In the genomic region with DNA sequence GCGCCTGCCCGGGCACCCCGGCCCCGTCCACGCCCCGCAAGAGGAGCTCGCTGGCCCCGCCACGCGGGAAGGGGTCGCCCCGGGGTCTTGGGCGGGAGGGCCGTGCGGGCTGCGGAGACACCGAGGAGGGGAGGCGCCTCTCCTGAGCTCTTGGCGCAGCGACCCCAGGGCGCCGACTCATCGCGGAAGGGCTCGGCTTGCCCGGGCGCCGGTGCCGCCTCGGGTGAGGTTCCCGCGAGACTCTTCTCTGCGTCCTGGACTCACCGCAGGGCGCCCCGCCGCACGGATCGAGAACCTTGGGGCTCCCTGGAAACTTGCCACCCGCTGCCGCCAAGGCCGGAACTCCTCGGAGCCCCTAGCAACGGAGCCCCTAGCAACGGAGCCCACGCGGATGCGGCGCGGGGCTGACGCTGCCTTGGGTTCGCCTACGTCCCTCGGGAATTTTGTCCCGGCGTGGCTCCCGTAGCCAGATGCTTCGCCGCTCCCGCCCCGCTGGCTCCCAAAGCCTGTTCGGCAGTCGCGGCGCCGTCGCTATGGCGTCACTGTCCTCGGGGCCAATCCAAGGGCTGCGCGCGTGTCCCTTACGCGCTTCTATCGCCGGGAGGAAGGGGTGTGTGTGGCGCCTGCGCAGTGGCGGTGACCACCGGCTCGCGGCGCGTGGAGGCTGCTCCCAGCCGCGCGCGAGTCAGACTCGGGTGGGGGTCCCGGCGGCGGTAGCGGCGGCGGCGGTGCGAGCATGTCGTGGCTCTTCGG, we compare ENCODE assay signal across 8 cellular contexts. TPM values are rescaled to one million over a fixed set of nuclear protein-coding genes. Genes with fewer than 3 reads are reported as not detected.
DNase-seq lines count a peak whose midpoint lies in the region; ATAC-seq, FAIRE-seq and TF ChIP-seq lines count a peak whose summit lies in the region.

A gene (plus strand): TSS at position 630 of the 753 bp plus-strand sequence. CDS start 107 bp downstream, at position 737.

- peak within 1 kb of the TSS; percentile 81 to 96 (median 92) for H3K27ac Mint-ChIP-seq in naive thymus-derived CD4-positive, alpha-beta T cell
- peak within 1 kb of the TSS; percentile 85 for H3K27ac Mint-ChIP-seq in stimulated activated memory B cell treated with anti-CD40 and anti-IgM and Interleukin-4, amounts not matched to agents 10 μg/mL and 1 μg/mL and 100 μg/mL, for 72 hours

- peaks cover 6 to 21% (median 14%) of the 10 kb centered on the region in 7 donors for H3K4me1 Mint-ChIP-seq in naive thymus-derived CD4-positive, alpha-beta T cell
- peaks cover 15% of the 10 kb centered on the region for H3K4me1 Mint-ChIP-seq in stimulated activated memory B cell treated with anti-CD40 and anti-IgM and Interleukin-4, amounts not matched to agents 10 μg/mL and 1 μg/mL and 100 μg/mL, for 72 hours

- peak within 1 kb of the TSS; percentile 98 for H3K4me3 ChIP-seq in naive thymus-derived CD4-positive, alpha-beta T cell (ENCODE audit: low read length)

- peak within 1 kb of the TSS; percentile 90 for H3K27ac ChIP-seq in RWPE1
- H3K27ac ChIP-seq in naive thymus-derived CD4-positive, alpha-beta T cell (ENCODE audit: low read depth, low read length), result peak within 1 kb of the TSS; percentile 85

- intact Hi-C loops in naive thymus-derived CD4-positive, alpha-beta T cell (cut with micrococcal nuclease), result loop anchor here (1.0 to 5.0 kb wide), 10 partner anchors 40 to 204 kb away; a partner anchor contains a TSS

- POLR2A ChIA-PET in RWPE1 (lab: Yijun Ruan, JAX; ENCODE audit: low non-redundant PET), result no interaction called here
- POLR2A ChIA-PET in naive thymus-derived CD4-positive, alpha-beta T cell (lab: Charles Lee), result interaction anchor here (0.6 to 1.0 kb wide), 2 partner anchors 24 to 102 kb away, joined by 3 read pairs; no protein-coding TSS in a partner anchor

- H3K27me3 ChIP-seq in naive thymus-derived CD4-positive, alpha-beta T cell (ENCODE audit: control insufficient read depth in 2 of 2, insufficient read depth in 2 of 2, low read length in 2 of 2), result no peaks in the 10 kb centered on the region

- H3K9me3 ChIP-seq in naive thymus-derived CD4-positive, alpha-beta T cell (ENCODE audit: control insufficient read depth in 2 of 3, low read length in 3 of 3), result no peaks in the 10 kb centered on the region

- TF ChIP-seq POLR2A in H54 (IDR thresholded peaks at IDR 0.05; ENCODE audit: low read depth, low read length), result no peak; the same call in 1 of the 2 replicates

- H3K36me3 ChIP-seq in naive thymus-derived CD4-positive, alpha-beta T cell (ENCODE audit: control insufficient read depth in 2 of 3, insufficient read depth in 3 of 3, low read length in 3 of 3), result peaks cover 0 to 4% (median 0%) of the 10 kb centered on the region in 3 experiments

- peak; percentile 96 for ATAC-seq in naive thymus-derived CD4-positive, alpha-beta T cell
- ATAC-seq in stimulated activated memory B cell treated with anti-CD40 and anti-IgM and Interleukin-4, amounts not matched to agents 10 μg/mL and 1 μg/mL and 100 μg/mL, for 72 hours, result peak; percentile 96

- H3K27me3 Mint-ChIP-seq in naive thymus-derived CD4-positive, alpha-beta T cell, result no peaks in the 10 kb centered on the region
- H3K27me3 Mint-ChIP-seq in stimulated activated memory B cell treated with anti-CD40 and anti-IgM and Interleukin-4, amounts not matched to agents 10 μg/mL and 1 μg/mL and 100 μg/mL, for 72 hours, result no peaks in the 10 kb centered on the region

- H3K36me3 Mint-ChIP-seq in naive thymus-derived CD4-positive, alpha-beta T cell, result peaks cover 0 to 1% (median 0%) of the 10 kb centered on the region in 5 donors
- H3K36me3 Mint-ChIP-seq in stimulated activated memory B cell treated with anti-CD40 and anti-IgM and Interleukin-4, amounts not matched to agents 10 μg/mL and 1 μg/mL and 100 μg/mL, for 72 hours, result peaks cover 8% of the 10 kb centered on the region

- peak within 1 kb of the TSS; percentile 82 to 94 (median 90) for H3K4me3 Mint-ChIP-seq in naive thymus-derived CD4-positive, alpha-beta T cell
- peak within 1 kb of the TSS; percentile 87 for H3K4me3 Mint-ChIP-seq in stimulated activated memory B cell treated with anti-CD40 and anti-IgM and Interleukin-4, amounts not matched to agents 10 μg/mL and 1 μg/mL and 100 μg/mL, for 72 hours

- peaks cover 4 to 5% of the 10 kb centered on the region in 2 donors for H3K4me1 ChIP-seq in naive thymus-derived CD4-positive, alpha-beta T cell (ENCODE audit: control insufficient read depth in 2 of 2, insufficient read depth in 2 of 2, low read length in 2 of 2)

- no peak for TF ChIP-seq CTCF in RWPE1 (conservative IDR thresholded peaks at IDR 0.05; ENCODE audit: low read depth)

- no peaks in the 10 kb centered on the region for H3K9me3 Mint-ChIP-seq in naive thymus-derived CD4-positive, alpha-beta T cell
- H3K9me3 Mint-ChIP-seq in stimulated activated memory B cell treated with anti-CD40 and anti-IgM and Interleukin-4, amounts not matched to agents 10 μg/mL and 1 μg/mL and 100 μg/mL, for 72 hours, result no peaks in the 10 kb centered on the region

- DNase-seq in ELF-1 (ENCODE audit: low read depth, low spot score), result peak; percentile 97
- peak; percentile 88 for DNase-seq in H54 (ENCODE audit: insufficient read length, low spot score)
- peak; percentile 96 for DNase-seq in LoVo (ENCODE audit: low spot score)
- peak; percentile 95 for DNase-seq in RWPE1 (ENCODE audit: low spot score)
- DNase-seq in activated T-helper 1 cell treated with anti-CD3 and anti-CD28 coated beads, Interleukin-2, amount 50 U/mL, for 16 hours (ENCODE audit: low read depth in 1 of 2, low spot score in 1 of 2), result peak; percentile 91 to 93
- peak; percentile 98 for DNase-seq in fibroblast of gingiva (ENCODE audit: low read depth)
- peak; percentile 84 to 96 (median 94) for DNase-seq in naive thymus-derived CD4-positive, alpha-beta T cell

- no peak for FAIRE-seq in H54 (lab: Jason Lieb, UNC)

- CTCF ChIA-PET in RWPE1 (lab: Yijun Ruan, JAX), result no interaction called here
- CTCF ChIA-PET in naive thymus-derived CD4-positive, alpha-beta T cell (lab: Charles Lee), result no interaction called here

RNA-seq across cellular contexts. Expression of the gene that starts here (rescaled TPM):
- 10 to 100 TPM; 21.0 to 41.3 (median 22.9) TPM for total RNA-seq in naive thymus-derived CD4-positive, alpha-beta T cell
- 10 to 100 TPM in 1 of 2 donors, 1 to 10 TPM in 1; 5.4 to 11.6 TPM for polyA plus RNA-seq in naive thymus-derived CD4-positive, alpha-beta T cell

Comparison
In these comparisons a context has a peak if more than half of its experiments do, and no peak if none do; other contexts are left out.
1. Peak in every context shown above with its lines: DNase-seq, ATAC-seq, H3K4me3 ChIP-seq and H3K27ac ChIP-seq.